ENCODE assay signal across 8 cellular contexts in genomic region chrX:47483310-47484268, GRCh38. TPM values are rescaled to one million over a fixed set of nuclear protein-coding genes. Genes with fewer than 3 reads are reported as not detected.
DNase-seq lines count a peak whose midpoint lies in the region; ATAC-seq, FAIRE-seq and TF ChIP-seq lines count a peak whose summit lies in the region.

No MANE protein-coding gene starts in this region.

- H3K4me1 ChIP-seq in effector memory CD4-positive, alpha-beta T cell (ENCODE audit: control insufficient read depth, insufficient read depth, low read length, poor library complexity, severe bottlenecking) = peaks cover 4% of the 10 kb centered on the region
- peaks cover 4% of the 10 kb centered on the region for H3K4me1 ChIP-seq in upper lobe of right lung

- ATAC-seq in upper lobe of right lung (no peak), HG02970 (IDR thresholded peaks at IDR 0.05; ENCODE audit: low FRiP score, unreplicated experiment) (no peak)

- intact Hi-C loops in upper lobe of right lung (cut with DNase I) = no loop called here

- peak overlapping the region; percentile 73 for H3K4me3 ChIP-seq in effector memory CD4-positive, alpha-beta T cell (ENCODE audit: insufficient read depth, low read depth, low read length, poor library complexity, severe bottlenecking)
- peak overlapping the region; percentile 63 for H3K4me3 ChIP-seq in upper lobe of right lung

- no peaks in the 10 kb centered on the region for H3K36me3 Mint-ChIP-seq in mesothelial cell of epicardium

- H3K27ac ChIP-seq in effector memory CD4-positive, alpha-beta T cell (ENCODE audit: insufficient read depth, low read length, poor library complexity, severe bottlenecking) = peak overlapping the region; percentile 87
- H3K27ac ChIP-seq in upper lobe of right lung = peak overlapping the region; percentile 96

- FAIRE-seq in RCC 7860 (lab: Jason Lieb, UNC) = peak; percentile 10

- H3K4me1 Mint-ChIP-seq in mesothelial cell of epicardium = peaks cover 20% of the 10 kb centered on the region

- TF ChIP-seq CTCF in mesothelial cell of epicardium (IDR thresholded peaks at IDR 0.05; ENCODE audit: unreplicated experiment) (no peak), upper lobe of right lung (IDR thresholded peaks at IDR 0.05) (no peak), GM10266 (IDR thresholded peaks at IDR 0.05; ENCODE audit: control insufficient read depth, insufficient read depth, low read depth, missing control alignments) (no peak)

- peak overlapping the region; percentile 92 for H3K27ac Mint-ChIP-seq in mesothelial cell of epicardium

- H3K9me3 ChIP-seq in effector memory CD4-positive, alpha-beta T cell (ENCODE audit: control insufficient read depth, low read length) = no peaks in the 10 kb centered on the region
- H3K9me3 ChIP-seq in upper lobe of right lung = no peaks in the 10 kb centered on the region

- peak overlapping the region; percentile 72 for H3K4me3 Mint-ChIP-seq in mesothelial cell of epicardium

- no peaks in the 10 kb centered on the region for H3K36me3 ChIP-seq in effector memory CD4-positive, alpha-beta T cell (ENCODE audit: control insufficient read depth, insufficient read depth, low read length)
- no peaks in the 10 kb centered on the region for H3K36me3 ChIP-seq in upper lobe of right lung

- H3K27me3 Mint-ChIP-seq in mesothelial cell of epicardium (ENCODE audit: low read depth) = no peaks in the 10 kb centered on the region

- H3K27me3 ChIP-seq in effector memory CD4-positive, alpha-beta T cell (replicated peaks; ENCODE audit: control insufficient read depth, insufficient read depth, low read length, poor library complexity, severe bottlenecking) = no peaks in the 10 kb centered on the region
- no peaks in the 10 kb centered on the region for H3K27me3 ChIP-seq in upper lobe of right lung

- H3K9me3 Mint-ChIP-seq in mesothelial cell of epicardium = peaks cover 6% of the 10 kb centered on the region

- DNase-seq in NCI-H82 (lab: John Stamatoyannopoulos, UW) = peak; percentile 58
- no peak for DNase-seq in NCI-H82 treated with DMSO at 0.1 percent for 48 hours (lab: John Stamatoyannopoulos, UW; ENCODE audit: unreplicated experiment)
- no peak for DNase-seq in RCC 7860 (ENCODE audit: low spot score)
- no peak for DNase-seq in effector memory CD4-positive, alpha-beta T cell
- no peak for DNase-seq in mesothelial cell of epicardium (ENCODE audit: low spot score in 2 of 2, unreplicated experiment in 2 of 2)
- peak; percentile 58 for DNase-seq in upper lobe of right lung
- DNase-seq in GM10266 (ENCODE audit: extremely low spot score) = no peak

RNA-seq across cellular contexts. Expression of gene ZNF41, which starts 0.6 kb away (rescaled TPM):
- total RNA-seq in mesothelial cell of epicardium = 6.4 to 7.0 TPM (median 6.6 TPM) in 3 replicates
- total RNA-seq in upper lobe of right lung = 11.5 TPM

Comparison
In these comparisons a context has a peak if more than half of its experiments do, and no peak if none do; other contexts are left out.
1. DNase-seq: peak in NCI-H82 (single experiment) and upper lobe of right lung (single experiment); none in NCI-H82 treated with DMSO at 0.1 percent for 48 hours (single experiment), RCC 7860 (single experiment), effector memory CD4-positive, alpha-beta T cell (0 of 3), mesothelial cell of epicardium (0 of 2) and GM10266 (single experiment).